ENCODE assay signal across 8 cellular contexts in the genomic region with DNA sequence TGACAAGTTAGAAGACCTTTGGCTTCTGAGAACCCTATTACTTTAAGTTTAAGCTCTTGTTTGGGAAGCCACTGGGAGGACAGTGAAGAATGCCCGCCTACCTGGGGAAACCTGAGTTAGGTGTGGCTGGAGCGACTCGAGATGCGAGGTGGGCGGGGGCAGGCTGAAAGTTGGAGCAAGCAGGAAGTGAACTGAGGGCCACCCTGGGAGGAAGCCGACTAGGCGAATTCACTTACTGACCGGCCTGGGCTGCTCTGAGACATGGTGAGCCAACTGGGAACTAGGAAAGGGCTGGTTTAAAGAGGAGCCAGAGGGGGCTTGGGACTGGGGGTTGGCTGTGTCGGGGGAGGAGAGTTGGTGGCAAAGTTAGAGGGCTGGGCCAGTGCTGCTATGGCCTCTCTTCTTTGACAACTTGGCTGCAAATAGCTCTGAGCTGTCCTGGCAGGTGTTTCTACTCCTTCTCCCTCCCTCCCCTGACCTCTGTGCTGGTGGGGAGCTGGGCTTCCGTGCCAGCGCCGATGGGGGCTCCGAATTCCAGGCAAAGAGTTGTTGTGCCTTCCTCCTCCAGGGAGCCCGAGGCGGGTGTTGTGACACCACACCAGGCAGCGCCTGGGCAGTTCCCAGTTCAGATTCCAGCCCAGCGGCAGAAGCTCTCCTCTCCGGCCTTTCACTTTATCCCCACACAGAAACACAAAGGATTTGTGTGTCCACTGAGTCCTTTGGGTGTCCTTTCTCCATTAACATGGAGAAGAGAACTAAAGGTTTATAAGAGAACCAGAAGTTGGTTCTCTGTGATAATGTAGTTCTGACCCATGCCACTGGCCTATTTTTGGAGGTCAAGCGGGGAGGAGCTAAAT. TPM values are rescaled to one million over a fixed set of nuclear protein-coding genes. Genes with fewer than 3 reads are reported as not detected.
DNase-seq lines count a peak whose midpoint lies in the region; ATAC-seq and TF ChIP-seq lines count a peak whose summit lies in the region.

A gene (plus strand): TSS at position 201 of the 857 bp plus-strand sequence. CDS start 61 bp downstream, at position 262.

- no peaks in the 10 kb centered on the region for H3K36me3 Mint-ChIP-seq in brain

- no peak for TF ChIP-seq CTCF in brain (conservative IDR thresholded peaks at IDR 0.05)

- peak; percentile 81 for DNase-seq in left kidney (ENCODE audit: low read depth, low spot score)
- DNase-seq in stimulated activated CD4-positive, alpha-beta T cell treated with anti-CD3 and anti-CD28 coated beads, Interleukin-4, amount 100 ng/mL, for 48 hours (ENCODE audit: low read depth in 2 of 2) = peak; percentile 54 to 55
- no peak for DNase-seq in EL

- H3K27me3 Mint-ChIP-seq in brain = peaks cover 65% of the 10 kb centered on the region

- intact Hi-C loops in T-helper 1 cell treated with Interleukin-12 subunit alpha and Interleukin-12 subunit beta and Interleukin-4 antibody, amounts not matched to agents 30 ng/mL and 1 ng/mL, for 36 hours (cut with micrococcal nuclease) = loop anchor here (1.0 kb wide), 4 partner anchors 8 to 37 kb away; a partner anchor contains a TSS

- H3K4me3 Mint-ChIP-seq in brain = peak within 1 kb of the TSS in 2 of 5 experiments; percentile 52 to 74

- H3K9me3 Mint-ChIP-seq in brain = no peaks in the 10 kb centered on the region

- ATAC-seq in GM19043 (IDR thresholded peaks at IDR 0.05; ENCODE audit: low read depth, unreplicated experiment) (peak; percentile 51), HG03439 (IDR thresholded peaks at IDR 0.05; ENCODE audit: unreplicated experiment) (peak; percentile 76), HG02970 (IDR thresholded peaks at IDR 0.05; ENCODE audit: low FRiP score, unreplicated experiment) (no peak)

- H3K4me1 Mint-ChIP-seq in brain = peaks cover 28% of the 10 kb centered on the region

- peak within 1 kb of the TSS in 4 of 5 experiments; percentile 8 to 96 (median 86) for H3K27ac Mint-ChIP-seq in brain

RNA-seq across cellular contexts. Expression of the gene that starts here (rescaled TPM):
- 146 and 147 TPM in 2 replicates for total RNA-seq in T-helper 1 cell treated with Interleukin-12 subunit alpha and Interleukin-12 subunit beta and Interleukin-4 antibody, amounts not matched to agents 30 ng/mL and 1 ng/mL, for 36 hours
- polyA plus RNA-seq in brain (ENCODE audit: insufficient read depth, low read depth, low replicate concordance) = 14.1 TPM
